In the genomic region with DNA sequence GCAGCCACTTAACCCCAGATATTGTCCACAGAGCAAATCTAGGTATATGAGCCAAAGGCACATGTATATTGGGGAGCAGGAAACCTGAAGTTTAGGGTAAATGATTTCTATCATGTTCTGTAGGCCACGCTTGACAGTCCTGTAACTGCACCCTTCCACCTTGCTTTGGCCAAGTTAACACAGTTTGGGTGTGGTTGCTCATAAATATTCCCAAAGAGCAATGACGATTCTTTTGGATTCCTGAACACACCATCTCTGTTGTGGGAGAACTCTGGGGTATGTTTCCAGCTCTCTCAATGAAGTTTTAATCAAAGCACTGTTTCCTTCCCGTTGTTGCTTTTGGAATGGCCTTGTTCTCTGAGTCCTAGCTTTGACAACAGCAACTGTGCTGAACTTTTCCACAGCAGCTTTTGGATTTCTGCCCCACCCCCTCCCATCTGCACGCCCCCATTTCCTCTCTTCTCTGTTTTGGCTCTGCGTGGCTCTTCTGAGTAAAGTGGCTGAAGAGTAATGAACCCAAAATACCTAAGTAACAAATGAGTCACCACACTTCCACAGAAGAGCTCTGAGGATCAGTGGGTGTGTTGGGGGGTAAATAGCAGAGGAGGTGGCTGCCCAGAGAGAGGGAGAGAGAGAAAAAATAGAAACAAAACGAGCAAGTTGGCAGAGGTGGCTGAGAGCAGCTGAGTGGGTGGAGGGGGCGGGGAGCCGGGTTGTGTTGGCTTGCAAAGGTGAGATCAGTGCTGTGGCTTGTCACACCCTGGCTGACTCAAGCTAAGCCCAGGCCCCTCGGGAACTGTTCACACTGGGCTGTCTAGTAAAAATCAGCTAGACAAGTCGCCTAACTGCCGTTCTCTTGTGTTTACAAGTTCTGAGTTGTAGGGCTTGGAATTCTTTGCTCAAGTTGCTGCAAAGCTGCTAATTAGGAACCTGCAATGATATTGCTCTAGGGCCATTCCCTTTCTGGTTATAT, we compare ENCODE assay signal across 1 cellular context.
TF ChIP-seq lines count a peak whose summit lies in the region.

No MANE protein-coding gene starts in this region.

TF ChIP-seq in GM23338, 12 proteins besides CTCF, POLR2A, EP300 and RAD21 (continued from another document):
- TF ChIP-seq, protein P1, sequence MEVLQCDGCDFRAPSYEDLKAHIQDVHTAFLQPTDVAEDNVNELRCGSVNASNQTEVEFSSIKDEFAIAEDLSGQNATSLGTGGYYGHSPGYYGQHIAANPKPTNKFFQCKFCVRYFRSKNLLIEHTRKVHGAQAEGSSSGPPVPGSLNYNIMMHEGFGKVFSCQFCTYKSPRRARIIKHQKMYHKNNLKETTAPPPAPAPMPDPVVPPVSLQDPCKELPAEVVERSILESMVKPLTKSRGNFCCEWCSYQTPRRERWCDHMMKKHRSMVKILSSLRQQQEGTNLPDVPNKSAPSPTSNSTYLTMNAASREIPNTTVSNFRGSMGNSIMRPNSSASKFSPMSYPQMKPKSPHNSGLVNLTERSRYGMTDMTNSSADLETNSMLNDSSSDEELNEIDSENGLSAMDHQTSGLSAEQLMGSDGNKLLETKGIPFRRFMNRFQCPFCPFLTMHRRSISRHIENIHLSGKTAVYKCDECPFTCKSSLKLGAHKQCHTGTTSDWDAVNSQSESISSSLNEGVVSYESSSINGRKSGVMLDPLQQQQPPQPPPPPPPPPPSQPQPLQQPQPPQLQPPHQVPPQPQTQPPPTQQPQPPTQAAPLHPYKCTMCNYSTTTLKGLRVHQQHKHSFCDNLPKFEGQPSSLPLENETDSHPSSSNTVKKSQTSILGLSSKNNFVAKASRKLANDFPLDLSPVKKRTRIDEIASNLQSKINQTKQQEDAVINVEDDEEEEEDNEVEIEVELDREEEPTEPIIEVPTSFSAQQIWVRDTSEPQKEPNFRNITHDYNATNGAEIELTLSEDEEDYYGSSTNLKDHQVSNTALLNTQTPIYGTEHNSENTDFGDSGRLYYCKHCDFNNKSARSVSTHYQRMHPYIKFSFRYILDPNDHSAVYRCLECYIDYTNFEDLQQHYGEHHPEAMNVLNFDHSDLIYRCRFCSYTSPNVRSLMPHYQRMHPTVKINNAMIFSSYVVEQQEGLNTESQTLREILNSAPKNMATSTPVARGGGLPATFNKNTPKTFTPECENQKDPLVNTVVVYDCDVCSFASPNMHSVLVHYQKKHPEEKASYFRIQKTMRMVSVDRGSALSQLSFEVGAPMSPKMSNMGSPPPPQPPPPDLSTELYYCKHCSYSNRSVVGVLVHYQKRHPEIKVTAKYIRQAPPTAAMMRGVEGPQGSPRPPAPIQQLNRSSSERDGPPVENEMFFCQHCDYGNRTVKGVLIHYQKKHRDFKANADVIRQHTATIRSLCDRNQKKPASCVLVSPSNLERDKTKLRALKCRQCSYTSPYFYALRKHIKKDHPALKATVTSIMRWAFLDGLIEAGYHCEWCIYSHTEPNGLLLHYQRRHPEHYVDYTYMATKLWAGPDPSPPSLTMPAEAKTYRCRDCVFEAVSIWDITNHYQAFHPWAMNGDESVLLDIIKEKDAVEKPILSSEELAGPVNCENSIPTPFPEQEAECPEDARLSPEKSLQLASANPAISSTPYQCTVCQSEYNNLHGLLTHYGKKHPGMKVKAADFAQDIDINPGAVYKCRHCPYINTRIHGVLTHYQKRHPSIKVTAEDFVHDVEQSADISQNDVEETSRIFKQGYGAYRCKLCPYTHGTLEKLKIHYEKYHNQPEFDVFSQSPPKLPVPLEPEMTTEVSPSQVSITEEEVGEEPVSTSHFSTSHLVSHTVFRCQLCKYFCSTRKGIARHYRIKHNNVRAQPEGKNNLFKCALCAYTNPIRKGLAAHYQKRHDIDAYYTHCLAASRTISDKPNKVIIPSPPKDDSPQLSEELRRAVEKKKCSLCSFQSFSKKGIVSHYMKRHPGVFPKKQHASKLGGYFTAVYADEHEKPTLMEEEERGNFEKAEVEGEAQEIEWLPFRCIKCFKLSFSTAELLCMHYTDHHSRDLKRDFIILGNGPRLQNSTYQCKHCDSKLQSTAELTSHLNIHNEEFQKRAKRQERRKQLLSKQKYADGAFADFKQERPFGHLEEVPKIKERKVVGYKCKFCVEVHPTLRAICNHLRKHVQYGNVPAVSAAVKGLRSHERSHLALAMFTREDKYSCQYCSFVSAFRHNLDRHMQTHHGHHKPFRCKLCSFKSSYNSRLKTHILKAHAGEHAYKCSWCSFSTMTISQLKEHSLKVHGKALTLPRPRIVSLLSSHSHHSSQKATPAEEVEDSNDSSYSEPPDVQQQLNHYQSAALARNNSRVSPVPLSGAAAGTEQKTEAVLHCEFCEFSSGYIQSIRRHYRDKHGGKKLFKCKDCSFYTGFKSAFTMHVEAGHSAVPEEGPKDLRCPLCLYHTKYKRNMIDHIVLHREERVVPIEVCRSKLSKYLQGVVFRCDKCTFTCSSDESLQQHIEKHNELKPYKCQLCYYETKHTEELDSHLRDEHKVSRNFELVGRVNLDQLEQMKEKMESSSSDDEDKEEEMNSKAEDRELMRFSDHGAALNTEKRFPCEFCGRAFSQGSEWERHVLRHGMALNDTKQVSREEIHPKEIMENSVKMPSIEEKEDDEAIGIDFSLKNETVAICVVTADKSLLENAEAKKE (CRISPR knock-in tag; IDR thresholded peaks at IDR 0.05) = no peak
